Comparison of ENCODE assay signal across 22 cellular contexts in the genomic region with DNA sequence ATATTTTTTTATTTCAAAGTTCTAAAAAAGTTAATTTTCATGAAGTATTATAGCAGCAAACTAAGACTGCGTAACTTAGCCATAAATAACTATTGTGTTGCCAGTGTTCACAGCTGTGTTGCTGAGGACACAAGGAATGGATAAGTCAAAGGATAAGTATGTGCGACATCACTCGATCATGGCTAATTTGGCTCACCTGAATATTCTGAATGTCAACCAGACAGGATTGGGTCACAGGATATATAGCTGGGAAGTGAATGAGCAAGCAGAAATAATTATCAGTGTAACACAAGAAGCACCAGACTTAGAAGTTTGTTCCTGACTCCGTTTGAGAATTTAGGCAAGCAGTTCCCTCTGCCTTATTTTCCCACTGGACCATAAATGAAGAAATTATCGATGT. TPM values are rescaled to one million over a fixed set of nuclear protein-coding genes. Genes with fewer than 3 reads are reported as not detected.
DNase-seq lines count a peak whose midpoint lies in the region; ATAC-seq and TF ChIP-seq lines count a peak whose summit lies in the region.
"Had no signal": no experiment of that assay in that cellular context is flagged by ENCODE, and none has a peak within 500 bp of the region (broad histone marks: within the 10 kb centered on the region; RNA-seq: fewer than 3 reads in every experiment).

No MANE protein-coding gene starts in this region.

- H3K27ac Mint-ChIP-seq in chondrocyte (ENCODE audit: unreplicated experiment) = no peak overlapping the region
- H3K27ac Mint-ChIP-seq: CD8-positive, alpha-beta T cell had no signal

- 57% methylated on average over 5 of the region's 5 CpGs for WGBS in SK-N-SH (ENCODE audit: low lambda C conversion rate)

- H3K27ac ChIP-seq in SK-N-SH (ENCODE audit: low read depth in 2 of 2, low read length in 1 of 2) = peak overlapping the region; percentile 4 to 58; a peak in 1 of 4 replicates
- H3K27ac ChIP-seq: BLaER1 had no signal

- no peaks in the 10 kb centered on the region for H3K36me3 Mint-ChIP-seq in chondrocyte (ENCODE audit: low read depth)
- H3K36me3 Mint-ChIP-seq: CD8-positive, alpha-beta T cell had no signal

- H3F3A ChIP-seq in SK-N-SH (replicated peaks; ENCODE audit: insufficient read depth) = peaks cover 25% of the 10 kb centered on the region

- no peak overlapping the region for H3K4me2 ChIP-seq in SK-N-SH
- H3K4me2 ChIP-seq: BLaER1 had no signal

- no peak for ATAC-seq in GM18861 (IDR thresholded peaks at IDR 0.05; ENCODE audit: unreplicated experiment)
- ATAC-seq: CD8-positive, alpha-beta T cell; Panc1 had no signal

- H3K9ac ChIP-seq in SK-N-SH = peak overlapping the region; percentile 19; the same call in 1 of the 2 replicates
- H3K9ac ChIP-seq: BLaER1 had no signal

- H3K4me1 ChIP-seq in SK-N-SH (ENCODE audit: control insufficient read depth in 1 of 2, insufficient read depth in 2 of 2, low read depth in 1 of 2, low read length in 1 of 2) (peaks cover 0 to 30% of the 10 kb centered on the region in 2 experiments; a peak in 3 of 4 replicates), BE2C (no peaks in the 10 kb centered on the region)
- H3K4me1 ChIP-seq: BLaER1 had no signal

- TF ChIP-seq CTCF in AG10803 (conservative IDR thresholded peaks at IDR 0.05; ENCODE audit: low read length) (no peak), SK-N-SH (IDR thresholded peaks at IDR 0.05) (no peak), BE2C (IDR thresholded peaks at IDR 0.05; ENCODE audit: low read depth, low read length) (no peak), chondrocyte (IDR thresholded peaks at IDR 0.05) (no peak)

- POLR2A ChIA-PET in SK-N-SH (lab: Yijun Ruan, JAX) = no interaction called here

- H3K4me1 Mint-ChIP-seq in chondrocyte (ENCODE audit: low read depth) = peaks cover 17% of the 10 kb centered on the region

- no peak for TF ChIP-seq RAD21 in SK-N-SH (IDR thresholded peaks at IDR 0.05; ENCODE audit: low read length)

- H3K36me3 ChIP-seq in SK-N-SH (replicated peaks in 1 of 2; ENCODE audit: control insufficient read depth in 1 of 2, insufficient read depth in 2 of 2, low read length in 1 of 2) (no peaks in the 10 kb centered on the region), BE2C (no peaks in the 10 kb centered on the region)
- H3K36me3 ChIP-seq: BLaER1 had no signal

- peaks cover 2% of the 10 kb centered on the region; the same call in 1 of the 2 replicates for H3K79me2 ChIP-seq in SK-N-SH (ENCODE audit: insufficient read depth)

- TF ChIP-seq EP300 in SK-N-SH (IDR thresholded peaks at IDR 0.05; ENCODE audit: borderline replicate concordance in 1 of 2, low read depth in 1 of 2, low read length in 1 of 2) = no peak

- H3K9me2 ChIP-seq in SK-N-SH = no peaks in the 10 kb centered on the region

- no peak overlapping the region for H3K4me3 ChIP-seq in AG10803 (ENCODE audit: low read length)
- H3K4me3 ChIP-seq in SK-N-SH (ENCODE audit: low read depth in 2 of 2, low read length in 1 of 2) = no peak overlapping the region
- H3K4me3 ChIP-seq in BE2C (ENCODE audit: low read depth, low read length) = no peak overlapping the region
- H3K4me3 ChIP-seq: BLaER1 had no signal

- H3K4me3 Mint-ChIP-seq in chondrocyte (ENCODE audit: unreplicated experiment) = no peak overlapping the region
- H3K4me3 Mint-ChIP-seq: CD8-positive, alpha-beta T cell had no signal

- CTCF ChIA-PET in SK-N-SH (lab: Yijun Ruan, JAX) = interaction anchor here (1.0 to 2.0 kb wide), 4 partner anchors 11 to 1279 kb away, joined by 3 to 7 read pairs (median 4); no protein-coding TSS in a partner anchor

- no peaks in the 10 kb centered on the region for H4K20me1 ChIP-seq in SK-N-SH (ENCODE audit: insufficient read depth)
- H4K20me1 ChIP-seq: BLaER1 had no signal

- H3K9me3 ChIP-seq in SK-N-SH (no peaks in the 10 kb centered on the region), BE2C (no peaks in the 10 kb centered on the region)
- H3K9me3 ChIP-seq: BLaER1 had no signal

- H2AFZ ChIP-seq in SK-N-SH (ENCODE audit: low read depth) = peak overlapping the region; percentile 82

- H3K9me3 Mint-ChIP-seq in chondrocyte (ENCODE audit: low read depth) = no peaks in the 10 kb centered on the region
- H3K9me3 Mint-ChIP-seq: CD8-positive, alpha-beta T cell had no signal

- H3K27me3 ChIP-seq in SK-N-SH (ENCODE audit: insufficient read depth) (no peaks in the 10 kb centered on the region), BE2C (peaks cover 30% of the 10 kb centered on the region)
- H3K27me3 ChIP-seq: BLaER1 had no signal

- peak; percentile 40 for DNase-seq in AG10803 (ENCODE audit: low read depth)
- peak; percentile 30 for DNase-seq in HT1080 (ENCODE audit: low read depth)
- DNase-seq in SK-N-SH = no peak
- DNase-seq in glomerular visceral epithelial cell (ENCODE audit: extremely low spot score) = peak; percentile 55
- no peak for DNase-seq in activated naive CD4-positive, alpha-beta T cell treated with anti-CD3 and anti-CD28 coated beads, Interleukin-2, amount 50 U/mL, for 16 hours
- no peak for DNase-seq in BE2C
- DNase-seq in chondrocyte (ENCODE audit: low spot score) = no peak
- DNase-seq: 8988T; CD8-positive, alpha-beta T cell; DMS79; GOT3; MV-4-11; NCI-H1417; NCI-H1930; NCI-H2171; NCI-H774; SHP77 had no signal

- no peaks in the 10 kb centered on the region for H3K27me3 Mint-ChIP-seq in chondrocyte (ENCODE audit: low read depth)

TF ChIP-seq in SK-N-SH, 30 proteins besides CTCF, POLR2A, EP300 and RAD21 (continues in another document):
- no peak for TF ChIP-seq GABPA (IDR thresholded peaks at IDR 0.05; ENCODE audit: low read depth)
- no peak for TF ChIP-seq MEF2A (IDR thresholded peaks at IDR 0.05; ENCODE audit: borderline replicate concordance, low read depth)
- no peak for TF ChIP-seq RXRA (IDR thresholded peaks at IDR 0.05; ENCODE audit: borderline replicate concordance, low read depth)
- TF ChIP-seq NFIC (IDR thresholded peaks at IDR 0.05; ENCODE audit: borderline replicate concordance) = no peak
- no peak for TF ChIP-seq CHD2 (IDR thresholded peaks at IDR 0.05; ENCODE audit: low read length, partially characterized antibody)
- no peak for TF ChIP-seq JUND (IDR thresholded peaks at IDR 0.05)
- TF ChIP-seq TCF12 (IDR thresholded peaks at IDR 0.05) = peak; percentile 58; the same call in 1 of the 2 replicates
- no peak for TF ChIP-seq FOXM1 (IDR thresholded peaks at IDR 0.05; ENCODE audit: low read depth)
- TF ChIP-seq TAF1 (IDR thresholded peaks at IDR 0.05; ENCODE audit: borderline replicate concordance, low read depth, low read length) = no peak
- TF ChIP-seq EZH2phosphoT487 (IDR thresholded peaks at IDR 0.05; ENCODE audit: borderline replicate concordance, low read depth) = no peak
- peak; percentile 33; the same call in 1 of the 2 replicates for TF ChIP-seq POLR2AphosphoS5 (IDR thresholded peaks at IDR 0.05; ENCODE audit: low read depth, low read length)
- TF ChIP-seq PBX3 (IDR thresholded peaks at IDR 0.05) = peak; percentile 69; the same call in 1 of the 2 replicates
- TF ChIP-seq ZBTB33 (IDR thresholded peaks at IDR 0.05; ENCODE audit: borderline replicate concordance, low read depth) = no peak

RNA-seq across cellular contexts. Expression of gene PRDM8, which starts 33.9 kb away (rescaled TPM):
- 15.0 and 18.6 TPM in 2 replicates for total RNA-seq in HT1080 (2014; rRNA removed; shearing (Covaris generic))
- 27.8 and 31.2 TPM in 2 replicates for polyA plus RNA-seq in HT1080 (2015; cell fraction: cytosol; rRNA removed)
- polyA plus RNA-seq in HT1080 (2015; cell fraction: nucleus; rRNA removed) = 82.5 and 91.3 TPM in 2 replicates
- polyA plus RNA-seq in SK-N-SH (2012; rRNA removed) = 3.5 and 3.7 TPM in 2 replicates
- polyA plus RNA-seq in SK-N-SH (2012; cell fraction: cytosol; rRNA removed) = 2.3 and 2.6 TPM in 2 replicates
- 10.2 and 11.7 TPM in 2 replicates for polyA plus RNA-seq in SK-N-SH (2012; cell fraction: nucleus; rRNA removed)
- 25.6 TPM for polyA plus RNA-seq in BE2C (2012; ENCODE audit: insufficient read depth, insufficient read length, low read depth)
- total RNA-seq in chondrocyte = 0.07 TPM in 1 of 3 replicates, not detected in the others

RNA-seq across cellular contexts. Expression of gene FGF5, which starts 35.3 kb away (rescaled TPM):
- total RNA-seq in HT1080 (2014; rRNA removed; shearing (Covaris generic)) = 2.5 and 2.7 TPM in 2 replicates
- 12.3 and 13.2 TPM in 2 replicates for polyA plus RNA-seq in HT1080 (2015; cell fraction: cytosol; rRNA removed)
- 7.1 and 8.1 TPM in 2 replicates for polyA plus RNA-seq in HT1080 (2015; cell fraction: nucleus; rRNA removed)
- 17.7 and 22.8 TPM in 2 replicates for polyA plus RNA-seq in SK-N-SH (2012; rRNA removed)
- 30.6 and 32.6 TPM in 2 replicates for polyA plus RNA-seq in SK-N-SH (2012; cell fraction: cytosol; rRNA removed)
- polyA plus RNA-seq in SK-N-SH (2012; cell fraction: nucleus; rRNA removed) = 15.2 and 20.5 TPM in 2 replicates
- not detected for polyA plus RNA-seq in BE2C (2012; ENCODE audit: insufficient read depth, insufficient read length, low read depth)
- 1.3 to 5.8 TPM (median 4.5 TPM) in 3 replicates for total RNA-seq in chondrocyte
- total RNA-seq: HT-29, NCI-H460 had no signal

Comparison
In these comparisons a context has a peak if more than half of its experiments do, and no peak if none do; other contexts are left out.
1. DNase-seq: peak in AG10803 (single experiment), HT1080 (single experiment) and glomerular visceral epithelial cell (single experiment); none in SK-N-SH (single experiment), activated naive CD4-positive, alpha-beta T cell treated with anti-CD3 and anti-CD28 coated beads, Interleukin-2, amount 50 U/mL, for 16 hours (single experiment), BE2C (single experiment) and chondrocyte (single experiment).
2. RNA of gene PRDM8, which starts 33.9 kb away (total RNA-seq): 15.0 to 18.6 TPM in HT1080; 0.07 TPM in chondrocyte; every median in the first group is over 10 times any median in the second.